ENCODE assay signal across 8 cellular contexts in the genomic region with DNA sequence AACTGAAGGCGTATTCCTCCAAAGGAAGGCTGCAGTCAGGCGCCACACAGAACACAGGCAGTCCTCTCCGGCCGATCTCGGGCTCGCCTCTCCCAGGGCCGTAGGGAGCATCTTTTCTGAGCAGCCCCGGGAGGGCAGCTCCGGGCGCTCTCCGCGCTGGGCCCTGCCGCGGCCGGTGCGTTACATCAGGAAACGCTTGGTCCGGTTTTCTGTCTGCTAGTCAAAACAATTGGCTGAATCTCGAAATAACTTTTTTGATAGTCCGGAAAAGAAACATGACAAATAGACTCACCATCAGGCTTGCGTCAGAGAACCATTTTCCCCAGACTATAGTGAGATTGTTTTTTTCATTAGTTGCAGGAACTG.
DNase-seq lines count a peak whose midpoint lies in the region; ATAC-seq, FAIRE-seq and TF ChIP-seq lines count a peak whose summit lies in the region.

No MANE protein-coding gene starts in this region.

- H3K27me3 ChIP-seq in Karpas-422 (ENCODE audit: low read length) (no peaks in the 10 kb centered on the region), keratinocyte (ENCODE audit: control insufficient read depth, extremely low read depth, insufficient read depth, low read length) (peaks cover 77% of the 10 kb centered on the region)

- H3K9me3 ChIP-seq in Karpas-422 (ENCODE audit: low read length) (no peaks in the 10 kb centered on the region), keratinocyte (ENCODE audit: control insufficient read depth, low read depth, low read length) (peaks cover 3% of the 10 kb centered on the region)

- H3K27me3 Mint-ChIP-seq in stimulated activated naive CD8-positive, alpha-beta T cell treated with anti-CD3 and anti-CD28 coated beads, Interleukin-15, Interleukin-2, amounts not matched to agents 100 ng/mL and 50 ng/mL, for 24 hours = peaks cover 84% of the 10 kb centered on the region

- DNase-seq in GM12864 (ENCODE audit: low read depth) (no peak), Karpas-422 (no peak), astrocyte of the hippocampus (ENCODE audit: low read depth, low spot score) (peak; percentile 59), keratinocyte (ENCODE audit: low read depth, low spot score) (no peak), NCI-H774 (lab: John Stamatoyannopoulos, UW) (no peak), middle frontal gyrus (ENCODE audit: extremely low spot score, low spot score) (no peak)

- no peaks in the 10 kb centered on the region for H3K36me3 ChIP-seq in Karpas-422 (ENCODE audit: insufficient read depth, low read length)
- no peaks in the 10 kb centered on the region for H3K36me3 ChIP-seq in keratinocyte (ENCODE audit: control insufficient read depth in 2 of 2, extremely low read depth in 1 of 2, insufficient read depth in 2 of 2, low read length in 2 of 2)

- peaks cover 5% of the 10 kb centered on the region for H3K36me3 Mint-ChIP-seq in stimulated activated naive CD8-positive, alpha-beta T cell treated with anti-CD3 and anti-CD28 coated beads, Interleukin-15, Interleukin-2, amounts not matched to agents 100 ng/mL and 50 ng/mL, for 24 hours (ENCODE audit: low read depth)

- peak overlapping the region; percentile 64 for H3K27ac Mint-ChIP-seq in stimulated activated naive CD8-positive, alpha-beta T cell treated with anti-CD3 and anti-CD28 coated beads, Interleukin-15, Interleukin-2, amounts not matched to agents 100 ng/mL and 50 ng/mL, for 24 hours

- peaks cover 6% of the 10 kb centered on the region; the same call in 1 of the 2 replicates for H3K79me2 ChIP-seq in Karpas-422 (ENCODE audit: low read length)
- no peaks in the 10 kb centered on the region for H3K79me2 ChIP-seq in keratinocyte (ENCODE audit: control insufficient read depth, insufficient read depth, low read length)

- H3K9me3 Mint-ChIP-seq in stimulated activated naive CD8-positive, alpha-beta T cell treated with anti-CD3 and anti-CD28 coated beads, Interleukin-15, Interleukin-2, amounts not matched to agents 100 ng/mL and 50 ng/mL, for 24 hours = no peaks in the 10 kb centered on the region

- H2AFZ ChIP-seq in Karpas-422 (ENCODE audit: low read length) (0 out of 2 replicates have a peak overlapping the region, but pooled peaks have one; percentile 30), keratinocyte (ENCODE audit: control insufficient read depth, low read length) (peak overlapping the region; percentile 68)

- no peak for FAIRE-seq in keratinocyte (lab: Jason Lieb, UNC)

- H3K4me2 ChIP-seq in Karpas-422 (ENCODE audit: low read depth, low read length, poor library complexity, severe bottlenecking) (peak overlapping the region; percentile 88), keratinocyte (ENCODE audit: control insufficient read depth, extremely low read depth, insufficient read depth, low read depth, low read length) (peak overlapping the region; percentile 89)

- H3K27ac ChIP-seq in Karpas-422 (ENCODE audit: low read length) (peak overlapping the region; percentile 94), keratinocyte (ENCODE audit: control insufficient read depth, insufficient read depth, low read length) (no peak overlapping the region)

- H3K9me1 ChIP-seq in keratinocyte (ENCODE audit: control insufficient read depth, extremely low read depth, insufficient read depth, low read length) = no peaks in the 10 kb centered on the region

- H3K4me3 Mint-ChIP-seq in stimulated activated naive CD8-positive, alpha-beta T cell treated with anti-CD3 and anti-CD28 coated beads, Interleukin-15, Interleukin-2, amounts not matched to agents 100 ng/mL and 50 ng/mL, for 24 hours = peak overlapping the region; percentile 79

- no peak for ATAC-seq in GM21423 (IDR thresholded peaks at IDR 0.05; ENCODE audit: unreplicated experiment)

- H3K4me1 ChIP-seq in Karpas-422 (ENCODE audit: low read length) (peaks cover 58% of the 10 kb centered on the region), keratinocyte (ENCODE audit: control insufficient read depth, extremely low read depth, insufficient read depth, low read length) (peaks cover 18% of the 10 kb centered on the region)

- TF ChIP-seq CTCF in GM12864 (IDR thresholded peaks at IDR 0.05; ENCODE audit: low read depth, low read length, missing control alignments) = no peak
- no peak for TF ChIP-seq CTCF in keratinocyte (optimal IDR thresholded peaks at IDR 0.05 in 1 of 3, IDR thresholded peaks at IDR 0.05 in 1 of 3, conservative IDR thresholded peaks at IDR 0.05 in 1 of 3; ENCODE audit: extremely low read depth in 1 of 3, insufficient read depth in 2 of 3, low read length in 3 of 3)

- H3K9me2 ChIP-seq in Karpas-422 (replicated peaks; ENCODE audit: insufficient read depth, low read length) = no peaks in the 10 kb centered on the region

- peaks cover 65% of the 10 kb centered on the region for H3K4me1 Mint-ChIP-seq in stimulated activated naive CD8-positive, alpha-beta T cell treated with anti-CD3 and anti-CD28 coated beads, Interleukin-15, Interleukin-2, amounts not matched to agents 100 ng/mL and 50 ng/mL, for 24 hours (ENCODE audit: low read depth)

- H3K9ac ChIP-seq in Karpas-422 (ENCODE audit: low read length) = peak overlapping the region; percentile 83
- no peak overlapping the region for H3K9ac ChIP-seq in keratinocyte (ENCODE audit: control insufficient read depth, extremely low read depth, insufficient read depth, low read length)

- H3K4me3 ChIP-seq in GM12864 (ENCODE audit: low read depth, low read length) = peak overlapping the region; percentile 30
- H3K4me3 ChIP-seq in Karpas-422 (ENCODE audit: low read length) = peak overlapping the region; percentile 77
- H3K4me3 ChIP-seq in keratinocyte (ENCODE audit: control insufficient read depth in 2 of 3, extremely low read depth in 1 of 3, insufficient read depth in 2 of 3, low read depth in 1 of 3, low read length in 3 of 3) = peak overlapping the region; percentile 26 to 66 (median 55)

- no peaks in the 10 kb centered on the region for H4K20me1 ChIP-seq in Karpas-422 (ENCODE audit: insufficient read depth, low read depth, low read length)
- H4K20me1 ChIP-seq in keratinocyte (ENCODE audit: control insufficient read depth, extremely low read depth, insufficient read depth, low read length) = no peaks in the 10 kb centered on the region

- dilution Hi-C loops in keratinocyte (cut with MboI; ENCODE audit: extremely low pct_ligation_motif_present, low sequenced_read_pairs) = no loop called here
